Comparison of ENCODE assay signal across 21 cellular contexts in genomic region chr10:79943871-79944270, GRCh38. TPM values are rescaled to one million over a fixed set of nuclear protein-coding genes. Genes with fewer than 3 reads are reported as not detected.
DNase-seq lines count a peak whose midpoint lies in the region; ATAC-seq and TF ChIP-seq lines count a peak whose summit lies in the region.
"Had no signal": no experiment of that assay in that cellular context is flagged by ENCODE, and none has a peak within 500 bp of the region (broad histone marks: within the 10 kb centered on the region; RNA-seq: fewer than 3 reads in every experiment).

No MANE protein-coding gene starts in this region.

- H3K9me3 ChIP-seq in esophagus muscularis mucosa (no peaks in the 10 kb centered on the region), testis (no peaks in the 10 kb centered on the region)
- H3K9me3 ChIP-seq: HAP-1 had no signal

- H3K4me1 ChIP-seq in esophagus muscularis mucosa = no peaks in the 10 kb centered on the region
- H3K4me1 ChIP-seq in testis = no peaks in the 10 kb centered on the region
- H3K4me1 ChIP-seq: HAP-1 had no signal

- intact Hi-C loops in esophagus muscularis mucosa (cut with DNase I) (no loop called here), testis (cut with DNase I; ENCODE audit: low total_unique reads) (no loop called here)

- CTCF ChIA-PET in activated CD8-positive, alpha-beta memory T cell treated with anti-CD3 and anti-CD28 coated beads, Interleukin-2, amount 10 ng/mL, durations not matched to agents 7 days and 5 days (lab: Charles Lee) = interaction anchor here (1.1 kb wide), 2 partner anchors 13 to 103 kb away, joined by 3 read pairs; no protein-coding TSS in a partner anchor

- H3K27ac ChIP-seq in esophagus muscularis mucosa (replicated peaks in 1 of 4) (no peak overlapping the region), testis (no peak overlapping the region)

- TF ChIP-seq EP300 in esophagus muscularis mucosa (IDR thresholded peaks at IDR 0.05) = no peak

- no peak overlapping the region for H3K4me3 Mint-ChIP-seq in activated CD8-positive, alpha-beta memory T cell treated with anti-CD3 and anti-CD28 coated beads, Interleukin-2, amount 10 ng/mL, durations not matched to agents 7 days and 5 days
- H3K4me3 Mint-ChIP-seq: CD4-positive, alpha-beta memory T cell; HFFc6 had no signal

- peak; percentile 11 for DNase-seq in activated CD8-positive, alpha-beta memory T cell treated with anti-CD3 and anti-CD28 coated beads for 24 hours
- no peak for DNase-seq in activated CD8-positive, alpha-beta memory T cell treated with anti-CD3 and anti-CD28 coated beads, Interleukin-2, amount 10 ng/mL, durations not matched to agents 7 days and 5 days
- DNase-seq in esophagus muscularis mucosa (ENCODE audit: extremely low spot score) (peak; percentile 70), testis (peak; percentile 8), OCI-M1 (lab: John Stamatoyannopoulos, UW) (no peak)
- DNase-seq: C1 segment of cervical spinal cord; Calu3; CD4-positive, alpha-beta memory T cell; COR-L47; DMS53; DMS79 treated with DMSO at 0.1 percent for 48 hours; GF-D8; GOT3; HFFc6 had no signal

- H3K4me3 ChIP-seq in esophagus muscularis mucosa (no peak overlapping the region), testis (no peak overlapping the region)
- H3K4me3 ChIP-seq: HAP-1 had no signal

- H3K27me3 Mint-ChIP-seq in activated CD8-positive, alpha-beta memory T cell treated with anti-CD3 and anti-CD28 coated beads, Interleukin-2, amount 10 ng/mL, durations not matched to agents 7 days and 5 days = peaks cover 19% of the 10 kb centered on the region

- TF ChIP-seq POLR2A in esophagus muscularis mucosa (IDR thresholded peaks at IDR 0.05; ENCODE audit: low read depth) (no peak), testis (IDR thresholded peaks at IDR 0.05) (no peak)

- H3K36me3 ChIP-seq in esophagus muscularis mucosa (no peaks in the 10 kb centered on the region), testis (ENCODE audit: low read depth, missing control alignments) (no peaks in the 10 kb centered on the region)
- H3K36me3 ChIP-seq: HAP-1 had no signal

- TF ChIP-seq CTCF in esophagus muscularis mucosa (IDR thresholded peaks at IDR 0.05) (no peak), testis (IDR thresholded peaks at IDR 0.05) (no peak)

- no peaks in the 10 kb centered on the region for H3K9me3 Mint-ChIP-seq in activated CD8-positive, alpha-beta memory T cell treated with anti-CD3 and anti-CD28 coated beads, Interleukin-2, amount 10 ng/mL, durations not matched to agents 7 days and 5 days (ENCODE audit: low read depth)
- H3K9me3 Mint-ChIP-seq: CD4-positive, alpha-beta memory T cell; HFFc6 had no signal

- H3K27me3 ChIP-seq in esophagus muscularis mucosa (peaks cover 0 to 3% (median 0%) of the 10 kb centered on the region in 4 donors), testis (no peaks in the 10 kb centered on the region)

- no peaks in the 10 kb centered on the region for H3K4me1 Mint-ChIP-seq in activated CD8-positive, alpha-beta memory T cell treated with anti-CD3 and anti-CD28 coated beads, Interleukin-2, amount 10 ng/mL, durations not matched to agents 7 days and 5 days
- H3K4me1 Mint-ChIP-seq: CD4-positive, alpha-beta memory T cell had no signal

- H3K36me3 Mint-ChIP-seq in activated CD8-positive, alpha-beta memory T cell treated with anti-CD3 and anti-CD28 coated beads, Interleukin-2, amount 10 ng/mL, durations not matched to agents 7 days and 5 days = no peaks in the 10 kb centered on the region
- H3K36me3 Mint-ChIP-seq: CD4-positive, alpha-beta memory T cell had no signal

- no peak for ATAC-seq in activated CD8-positive, alpha-beta memory T cell treated with anti-CD3 and anti-CD28 coated beads, Interleukin-2, amount 10 ng/mL, durations not matched to agents 7 days and 5 days
- no peak for ATAC-seq in HG03108 (IDR thresholded peaks at IDR 0.05; ENCODE audit: unreplicated experiment)

- H3K27ac Mint-ChIP-seq in activated CD8-positive, alpha-beta memory T cell treated with anti-CD3 and anti-CD28 coated beads, Interleukin-2, amount 10 ng/mL, durations not matched to agents 7 days and 5 days = no peak overlapping the region
- H3K27ac Mint-ChIP-seq: CD4-positive, alpha-beta memory T cell; HFFc6 had no signal

- 97% methylated on average over 2 of the region's 2 CpGs for WGBS in esophagus muscularis mucosa
- 71 to 97% methylated on average over 2 of the region's 2 CpGs for WGBS in testis, 2 donors

RNA-seq across cellular contexts. Expression of gene SFTPD, which starts 5.0 kb away (rescaled TPM):
- not detected for total RNA-seq in activated CD8-positive, alpha-beta memory T cell treated with anti-CD3 and anti-CD28 coated beads, Interleukin-2, amount 10 ng/mL, durations not matched to agents 7 days and 5 days
- total RNA-seq in esophagus muscularis mucosa (1 to 10 TPM in 3 of 4 donors, under 1 TPM in 1; 0.83 to 3.0 (median 1.5) TPM), testis (1 to 10 TPM in 1 of 2 donors, under 1 TPM in 1; 0.94 to 1.5 TPM)
- polyA plus RNA-seq in testis (ENCODE audit: insufficient read depth, low read depth, low replicate concordance) = 0.92 TPM
- total RNA-seq: A172; A673; Calu3; CD4-positive, alpha-beta memory T cell; Daoy; G401; HFFc6 had no signal
- polyA plus RNA-seq: BJ; CD4-positive, alpha-beta memory T cell had no signal

Comparison
In these comparisons a context has a peak if more than half of its experiments do, and no peak if none do; other contexts are left out.
1. DNase-seq: peak in activated CD8-positive, alpha-beta memory T cell treated with anti-CD3 and anti-CD28 coated beads for 24 hours (single experiment), esophagus muscularis mucosa (single experiment) and testis (single experiment); none in activated CD8-positive, alpha-beta memory T cell treated with anti-CD3 and anti-CD28 coated beads, Interleukin-2, amount 10 ng/mL, durations not matched to agents 7 days and 5 days (single experiment) and OCI-M1 (single experiment).